ENCODE assay signal across 13 cellular contexts in the genomic region with DNA sequence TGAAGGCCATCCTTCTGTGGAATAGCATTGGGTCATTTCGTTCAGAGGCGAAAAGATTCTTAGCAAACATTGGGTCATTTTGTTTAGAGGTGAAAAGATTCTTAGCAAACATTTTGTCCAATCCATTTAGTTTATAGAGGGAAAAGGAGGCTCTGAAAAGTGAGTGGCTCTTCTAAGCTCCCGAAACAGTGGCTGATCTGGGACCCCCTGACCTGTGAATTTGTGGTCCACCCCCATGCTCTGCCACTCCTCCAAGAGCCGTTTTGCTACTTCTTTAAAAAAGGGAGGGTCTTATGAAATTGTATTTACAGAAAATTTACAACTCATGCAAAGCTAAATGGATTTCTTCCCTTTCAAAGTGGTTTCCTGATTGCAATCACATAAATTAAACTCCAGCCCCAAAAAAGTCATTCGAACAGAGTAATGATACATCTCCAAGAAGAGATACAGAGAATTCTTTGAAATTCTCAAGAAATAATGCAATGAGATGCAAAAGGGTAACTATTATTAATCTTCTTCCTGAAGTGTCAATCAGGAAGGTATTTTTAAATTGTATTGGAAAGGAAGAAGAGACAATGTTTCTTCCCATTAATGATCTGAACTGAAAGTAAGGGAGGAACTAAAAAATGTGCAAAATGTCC.
DNase-seq lines count a peak whose midpoint lies in the region; ATAC-seq, FAIRE-seq and TF ChIP-seq lines count a peak whose summit lies in the region.
"Had no signal": no experiment of that assay in that cellular context is flagged by ENCODE, and none has a peak within 500 bp of the region (broad histone marks: within the 10 kb centered on the region; RNA-seq: fewer than 3 reads in every experiment).

No MANE protein-coding gene starts in this region.

- peaks cover 19% of the 10 kb centered on the region for H3K4me1 ChIP-seq in GM23338 (ENCODE audit: insufficient read depth)
- peaks cover 9 to 38% of the 10 kb centered on the region in 2 donors for H3K4me1 ChIP-seq in naive thymus-derived CD4-positive, alpha-beta T cell (ENCODE audit: control insufficient read depth in 2 of 2, insufficient read depth in 2 of 2, low read length in 2 of 2)

- H3K36me3 Mint-ChIP-seq in CD14-positive monocyte = peaks cover 0 to 6% of the 10 kb centered on the region in 2 donors
- no peaks in the 10 kb centered on the region for H3K36me3 Mint-ChIP-seq in GM23338 (ENCODE audit: low read depth)
- H3K36me3 Mint-ChIP-seq in T-cell = peaks cover 10% of the 10 kb centered on the region
- peaks cover 0 to 8% (median 7%) of the 10 kb centered on the region in 5 donors for H3K36me3 Mint-ChIP-seq in naive thymus-derived CD4-positive, alpha-beta T cell

- peak overlapping the region; percentile 60 to 86 for H3K4me3 Mint-ChIP-seq in CD14-positive monocyte
- H3K4me3 Mint-ChIP-seq in GM23338 = no peak overlapping the region
- H3K4me3 Mint-ChIP-seq in T-cell = peak overlapping the region in 1 of 3 donors; percentile 1
- H3K4me3 Mint-ChIP-seq in naive thymus-derived CD4-positive, alpha-beta T cell = peak overlapping the region in 5 of 10 donors; percentile 17 to 48 (median 26)

- no peak for TF ChIP-seq CTCF in CD14-positive monocyte (IDR thresholded peaks at IDR 0.05)
- TF ChIP-seq CTCF in GM23338 (conservative IDR thresholded peaks at IDR 0.05; ENCODE audit: low read depth in 2 of 2) = no peak

- ATAC-seq in GM23338 = no peak
- no peak for ATAC-seq in T-cell (replicated peaks in 1 of 4)
- ATAC-seq in naive thymus-derived CD4-positive, alpha-beta T cell = no peak
- ATAC-seq in GM18519 (IDR thresholded peaks at IDR 0.05; ENCODE audit: low FRiP score, unreplicated experiment) = no peak
- ATAC-seq: naive thymus-derived CD8-positive, alpha-beta T cell had no signal

- no peak for TF ChIP-seq POLR2A in H54 (IDR thresholded peaks at IDR 0.05; ENCODE audit: low read depth, low read length)

- H3K4me3 ChIP-seq in GM23338 = no peak overlapping the region
- no peak overlapping the region for H3K4me3 ChIP-seq in naive thymus-derived CD4-positive, alpha-beta T cell (ENCODE audit: low read length)

- no peak overlapping the region for H3K4me2 ChIP-seq in GM23338

- no peak overlapping the region for H3K27ac ChIP-seq in GM23338 (ENCODE audit: low read depth)
- no peak overlapping the region for H3K27ac ChIP-seq in naive thymus-derived CD4-positive, alpha-beta T cell (ENCODE audit: low read depth, low read length)

- DNase-seq in CD14-positive monocyte (ENCODE audit: low spot score) (no peak), GM23338 (ENCODE audit: low spot score) (no peak), T-cell (no peak), posterior cingulate gyrus (no peak), H54 (ENCODE audit: insufficient read length, low spot score) (no peak)
- no peak for DNase-seq in naive thymus-derived CD4-positive, alpha-beta T cell
- DNase-seq: activated CD8-positive, alpha-beta memory T cell treated with anti-CD3 and anti-CD28 coated beads, Interleukin-2, amount 50 U/mL, for 4 hours; activated naive CD4-positive, alpha-beta T cell treated with anti-CD3 and anti-CD28 coated beads, Interleukin-2, amount 50 U/mL, for 16 hours; cortex of kidney; DMS79; naive thymus-derived CD8-positive, alpha-beta T cell; T-helper 9 cell had no signal

- H3K27me3 Mint-ChIP-seq in CD14-positive monocyte (ENCODE audit: low read depth in 3 of 3) (no peaks in the 10 kb centered on the region), GM23338 (ENCODE audit: insufficient read depth, low read depth, poor library complexity) (peaks cover 1% of the 10 kb centered on the region), T-cell (no peaks in the 10 kb centered on the region)
- H3K27me3 Mint-ChIP-seq in naive thymus-derived CD4-positive, alpha-beta T cell = peaks cover 0 to 8% (median 0%) of the 10 kb centered on the region in 5 donors
- H3K27me3 Mint-ChIP-seq: naive thymus-derived CD8-positive, alpha-beta T cell had no signal

- intact Hi-C loops in CD14-positive monocyte (cut with micrococcal nuclease) (loop anchor here in 1 of 2 donors (2.0 to 5.0 kb wide), 3 partner anchors 17 to 79 kb away; no protein-coding TSS in a partner anchor), posterior cingulate gyrus (cut with DNase I) (no loop called here)
- intact Hi-C loops in naive thymus-derived CD4-positive, alpha-beta T cell (cut with micrococcal nuclease) = loop anchor here in 1 of 2 donors (2.0 kb wide), 1 partner anchor 15 kb away; no protein-coding TSS in a partner anchor

- 0 out of 2 replicates have a peak, but pooled peaks cover 5% of the 10 kb centered on the region for H3K9me2 ChIP-seq in GM23338 (ENCODE audit: insufficient read depth)

- POLR2A ChIA-PET in T-cell (lab: Charles Lee) = no interaction called here
- POLR2A ChIA-PET in naive thymus-derived CD4-positive, alpha-beta T cell (lab: Charles Lee) = interaction anchor here (0.7 to 1.5 kb wide), 3 partner anchors 18 to 139 kb away, joined by 3 read pairs; no protein-coding TSS in a partner anchor

- peak overlapping the region; percentile 90 to 97 (median 92) for H3K27ac Mint-ChIP-seq in CD14-positive monocyte
- H3K27ac Mint-ChIP-seq in GM23338 = no peak overlapping the region
- peak overlapping the region; percentile 47 to 53 for H3K27ac Mint-ChIP-seq in T-cell
- H3K27ac Mint-ChIP-seq in naive thymus-derived CD4-positive, alpha-beta T cell = peak overlapping the region in 8 of 9 donors; percentile 1 to 84 (median 51)

- H4K20me1 ChIP-seq in GM23338 (replicated peaks; ENCODE audit: insufficient read depth) = no peaks in the 10 kb centered on the region

- FAIRE-seq in H54 (lab: Jason Lieb, UNC) = no peak

- H3K4me1 Mint-ChIP-seq in CD14-positive monocyte = peaks cover 86% of the 10 kb centered on the region
- peaks cover 30% of the 10 kb centered on the region for H3K4me1 Mint-ChIP-seq in GM23338
- H3K4me1 Mint-ChIP-seq in T-cell = peaks cover 82 to 84% (median 82%) of the 10 kb centered on the region in 3 donors
- H3K4me1 Mint-ChIP-seq in naive thymus-derived CD4-positive, alpha-beta T cell = peaks cover 35 to 91% (median 82%) of the 10 kb centered on the region in 7 donors

- no peaks in the 10 kb centered on the region for H3F3A ChIP-seq in GM23338 (replicated peaks; ENCODE audit: low read depth)

- H3K9me3 Mint-ChIP-seq in CD14-positive monocyte = peaks cover 0 to 2% (median 0%) of the 10 kb centered on the region in 7 donors
- peaks cover 2% of the 10 kb centered on the region; the same call in 1 of the 3 replicates for H3K9me3 Mint-ChIP-seq in GM23338
- H3K9me3 Mint-ChIP-seq in T-cell = no peaks in the 10 kb centered on the region
- H3K9me3 Mint-ChIP-seq in naive thymus-derived CD4-positive, alpha-beta T cell = no peaks in the 10 kb centered on the region
- H3K9me3 Mint-ChIP-seq: naive thymus-derived CD8-positive, alpha-beta T cell had no signal

- H3K27me3 ChIP-seq in GM23338 (ENCODE audit: insufficient read depth) = no peaks in the 10 kb centered on the region
- no peaks in the 10 kb centered on the region for H3K27me3 ChIP-seq in naive thymus-derived CD4-positive, alpha-beta T cell (ENCODE audit: control insufficient read depth in 2 of 2, insufficient read depth in 2 of 2, low read length in 2 of 2)

- no peaks in the 10 kb centered on the region for H3K79me2 ChIP-seq in GM23338 (replicated peaks; ENCODE audit: insufficient read depth)

- H2AFZ ChIP-seq in GM23338 = peak overlapping the region; percentile 57; the same call in 1 of the 2 replicates

- no peaks in the 10 kb centered on the region for H3K36me3 ChIP-seq in GM23338 (ENCODE audit: insufficient read depth)
- no peaks in the 10 kb centered on the region for H3K36me3 ChIP-seq in naive thymus-derived CD4-positive, alpha-beta T cell (ENCODE audit: control insufficient read depth in 2 of 3, insufficient read depth in 3 of 3, low read length in 3 of 3)

- CTCF ChIA-PET in T-cell (lab: Charles Lee) = no interaction called here
- CTCF ChIA-PET in naive thymus-derived CD4-positive, alpha-beta T cell (lab: Charles Lee) = no interaction called here

- no peaks in the 10 kb centered on the region for H3K9me3 ChIP-seq in naive thymus-derived CD4-positive, alpha-beta T cell (ENCODE audit: control insufficient read depth in 2 of 3, low read length in 3 of 3)

TF ChIP-seq in GM23338, 12 proteins besides CTCF, POLR2A, EP300 and RAD21 (continues in another document):
- no peak for TF ChIP-seq NANOG (IDR thresholded peaks at IDR 0.05; ENCODE audit: borderline replicate concordance)
